9 cellular contexts compared by ENCODE assay signal in the genomic region with DNA sequence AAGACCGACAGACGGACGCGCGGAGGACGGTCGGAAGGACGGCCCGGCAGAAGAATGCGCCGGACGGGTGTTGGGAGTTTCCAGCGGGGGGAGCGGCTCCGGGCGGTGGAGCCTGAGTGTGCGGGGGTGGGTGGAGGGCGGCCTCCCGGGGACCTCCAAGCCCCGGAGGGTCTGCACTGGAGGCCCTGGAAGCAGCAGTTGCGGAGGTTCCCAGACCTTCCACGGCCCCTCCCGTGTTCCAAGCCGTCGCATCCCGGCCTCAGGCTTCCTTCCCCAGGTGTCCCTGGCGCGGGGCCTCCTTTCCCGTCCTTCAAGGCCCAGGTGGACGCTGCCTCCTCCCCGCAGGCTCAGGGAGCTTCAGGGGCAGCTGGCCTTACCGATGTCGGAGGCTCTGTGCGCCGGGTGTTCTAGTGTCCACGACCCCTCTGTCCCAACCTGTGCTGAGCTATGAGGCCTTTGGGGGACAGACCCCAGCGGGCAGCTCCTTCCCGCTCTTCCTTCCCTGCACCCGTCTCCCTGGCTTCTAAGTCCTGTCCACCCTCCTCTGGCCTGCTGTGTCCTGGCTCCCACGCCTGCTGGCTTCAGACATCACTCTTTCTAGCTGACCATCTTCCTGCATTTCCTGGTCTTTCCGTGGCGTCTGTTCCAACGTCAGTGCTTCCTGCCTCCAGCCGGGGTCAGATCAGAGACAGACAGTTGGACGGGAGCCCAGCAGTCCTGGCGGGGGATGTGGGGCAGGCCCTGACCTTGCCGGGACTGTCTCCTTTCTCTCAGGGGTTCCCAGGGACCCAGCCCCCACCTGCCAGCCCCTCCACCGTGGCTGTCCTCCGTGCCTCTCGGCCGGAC. TPM values are rescaled to one million over a fixed set of nuclear protein-coding genes. Genes with fewer than 3 reads are reported as not detected.
DNase-seq lines count a peak whose midpoint lies in the region; ATAC-seq and TF ChIP-seq lines count a peak whose summit lies in the region.
"Had no signal": no experiment of that assay in that cellular context is flagged by ENCODE, and none has a peak within 500 bp of the region (broad histone marks: within the 10 kb centered on the region; RNA-seq: fewer than 3 reads in every experiment).

No MANE protein-coding gene starts in this region.

- H3K36me3 ChIP-seq in BLaER1 (peaks cover 9% of the 10 kb centered on the region), esophagus muscularis mucosa (no peaks in the 10 kb centered on the region), BE2C (no peaks in the 10 kb centered on the region)

- peaks cover 0 to 2% (median 0%) of the 10 kb centered on the region in 7 donors for H3K9me3 Mint-ChIP-seq in naive B cell

- no peak for TF ChIP-seq EP300 in esophagus muscularis mucosa (IDR thresholded peaks at IDR 0.05)

- peaks cover 21 to 43% (median 26%) of the 10 kb centered on the region in 3 donors for H3K27me3 Mint-ChIP-seq in naive B cell

- peak; percentile 52 for DNase-seq in RPMI8226
- no peak for DNase-seq in esophagus muscularis mucosa (ENCODE audit: extremely low spot score)
- DNase-seq in naive B cell: no peak
- DNase-seq in BE2C: no peak
- DNase-seq in NCI-H82 treated with DMSO at 0.1 percent for 48 hours (lab: John Stamatoyannopoulos, UW; ENCODE audit: unreplicated experiment): no peak

- H3K9me3 ChIP-seq in BLaER1 (no peaks in the 10 kb centered on the region), esophagus muscularis mucosa (peaks cover 0 to 8% (median 2%) of the 10 kb centered on the region in 4 donors), BE2C (peaks cover 7% of the 10 kb centered on the region)

- H3K36me3 Mint-ChIP-seq in naive B cell: no peaks in the 10 kb centered on the region

- TF ChIP-seq POLR2A in esophagus muscularis mucosa (IDR thresholded peaks at IDR 0.05; ENCODE audit: low read depth): no peak

- H3K4me3 ChIP-seq in BLaER1: peak overlapping the region; percentile 71; the same call in 1 of the 2 replicates
- H3K4me3 ChIP-seq in esophagus muscularis mucosa: peak overlapping the region; percentile 45 to 66 (median 50)
- H3K4me3 ChIP-seq in BE2C (ENCODE audit: low read depth, low read length): no peak overlapping the region

- intact Hi-C loops in esophagus muscularis mucosa (cut with DNase I): loop anchor here (5.0 to 10.0 kb wide), 2 partner anchors 111 to 228 kb away; no protein-coding TSS in a partner anchor

- ATAC-seq in naive B cell (ENCODE audit: low read depth in 2 of 2) (no peak), HG02852 (IDR thresholded peaks at IDR 0.05; ENCODE audit: unreplicated experiment) (no peak), GM18517 (IDR thresholded peaks at IDR 0.05; ENCODE audit: unreplicated experiment) (no peak)

- no peak overlapping the region for H3K9ac ChIP-seq in BLaER1

- no peak overlapping the region for H3K27ac ChIP-seq in BLaER1
- peak overlapping the region; percentile 64 to 78 (median 68) for H3K27ac ChIP-seq in esophagus muscularis mucosa (replicated peaks in 1 of 4)

- H3K27me3 ChIP-seq in BLaER1: peaks cover 59% of the 10 kb centered on the region
- peaks cover 4 to 97% (median 56%) of the 10 kb centered on the region in 4 donors for H3K27me3 ChIP-seq in esophagus muscularis mucosa
- H3K27me3 ChIP-seq in BE2C: peaks cover 6% of the 10 kb centered on the region; the same call in 1 of the 2 replicates

- peak overlapping the region in 4 of 6 donors; percentile 2 to 62 (median 56) for H3K27ac Mint-ChIP-seq in naive B cell

- H4K20me1 ChIP-seq in BLaER1: peaks cover 51% of the 10 kb centered on the region

- peak overlapping the region; percentile 65 to 92 (median 82) for H3K4me3 Mint-ChIP-seq in naive B cell

- TF ChIP-seq CTCF in esophagus muscularis mucosa (IDR thresholded peaks at IDR 0.05) (no peak), BE2C (IDR thresholded peaks at IDR 0.05; ENCODE audit: low read depth, low read length) (no peak)

- H3K4me1 ChIP-seq in BLaER1: peaks cover 58% of the 10 kb centered on the region
- peaks cover 34 to 68% (median 50%) of the 10 kb centered on the region in 4 donors for H3K4me1 ChIP-seq in esophagus muscularis mucosa
- H3K4me1 ChIP-seq in BE2C: peaks cover 10% of the 10 kb centered on the region

- WGBS in esophagus muscularis mucosa: 25% methylated on average over 38 of the region's 51 CpGs

- H3K4me2 ChIP-seq in BLaER1: peak overlapping the region; percentile 55

- peaks cover 13 to 18% (median 16%) of the 10 kb centered on the region in 3 donors for H3K4me1 Mint-ChIP-seq in naive B cell

RNA-seq across cellular contexts. Expression of gene NRARP, which starts 5.6 kb away (rescaled TPM):
- 10 to 100 TPM in 1 of 4 donors, 1 to 10 TPM in 3; 2.9 to 10.3 (median 7.2) TPM for total RNA-seq in esophagus muscularis mucosa
- under 1 TPM in 1 of 6 donors, not detected in 5; 0.37 TPM for polyA plus RNA-seq in naive B cell (ENCODE audit: low read depth in 6 of 6)
- 5.3 TPM for polyA plus RNA-seq in BE2C (2012; ENCODE audit: insufficient read depth, insufficient read length, low read depth)

RNA-seq across cellular contexts. Expression of gene TOR4A, which starts 18.9 kb away (rescaled TPM):
- 1 to 10 TPM; 5.0 to 9.2 (median 7.3) TPM for total RNA-seq in esophagus muscularis mucosa
- polyA plus RNA-seq in naive B cell (ENCODE audit: low read depth in 6 of 6): 1 to 10 TPM; 2.4 to 6.2 (median 4.1) TPM
- polyA plus RNA-seq in BE2C (2012; ENCODE audit: insufficient read depth, insufficient read length, low read depth): 9.9 TPM

RNA-seq across cellular contexts. Expression of gene NELFB, which starts 41.3 kb away (rescaled TPM):
- total RNA-seq in esophagus muscularis mucosa: 10 to 100 TPM; 26.6 to 73.2 (median 48.8) TPM
- 10 to 100 TPM; 23.5 to 37.8 (median 27.2) TPM for polyA plus RNA-seq in naive B cell (ENCODE audit: low read depth in 6 of 6)
- polyA plus RNA-seq in BE2C (2012; ENCODE audit: insufficient read depth, insufficient read length, low read depth): 204 TPM

RNA-seq across cellular contexts. Expression of gene STPG3, which starts 45.4 kb away (rescaled TPM):
- not detected for total RNA-seq in esophagus muscularis mucosa
- not detected for polyA plus RNA-seq in naive B cell (ENCODE audit: low read depth in 6 of 6)
- not detected for polyA plus RNA-seq in BE2C (2012; ENCODE audit: insufficient read depth, insufficient read length, low read depth)
- total RNA-seq: G401 had no signal

RNA-seq across cellular contexts. Expression of gene TUBB4B, which starts 55.4 kb away (rescaled TPM):
- total RNA-seq in esophagus muscularis mucosa: 100 to 1,000 TPM; 227 to 469 (median 304) TPM
- polyA plus RNA-seq in naive B cell (ENCODE audit: low read depth in 6 of 6): 10 to 100 TPM; 22.7 to 53.2 (median 40.2) TPM
- polyA plus RNA-seq in BE2C (2012; ENCODE audit: insufficient read depth, insufficient read length, low read depth): 604 TPM
